ENCODE assay signal across 8 cellular contexts in genomic region chr15:40038654-40039543, GRCh38. TPM values are rescaled to one million over a fixed set of nuclear protein-coding genes. Genes with fewer than 3 reads are reported as not detected.
DNase-seq lines count a peak whose midpoint lies in the region; ATAC-seq and TF ChIP-seq lines count a peak whose summit lies in the region.

TSS of gene SRP14 (minus strand) at chr15:40039181. CDS start at chr15:40039116, 65 bp downstream.

- intact Hi-C loops in CD14-positive monocyte (cut with micrococcal nuclease) = loop anchor here in 1 of 2 donors (2.0 kb wide), 1 partner anchor 122 kb away; the partner anchor contains the start of gene BUB1B
- intact Hi-C loops in dendritic cell treated with granulocyte-macrophage colony-stimulating factor and Interleukin-4, amounts not matched to agents 40 ng/mL and 50 ng/mL, for 4 days (cut with micrococcal nuclease) = loop anchor here (10.0 kb wide), 1 partner anchor 254 kb away; the partner anchor contains the start of gene FSIP1

- H3K27ac Mint-ChIP-seq in CD14-positive monocyte = peak within 1 kb of the TSS; percentile 94 to 98 (median 97)
- H3K27ac Mint-ChIP-seq in dendritic cell treated with granulocyte-macrophage colony-stimulating factor and Interleukin-4, amounts not matched to agents 40 ng/mL and 50 ng/mL, for 4 days = peak within 1 kb of the TSS; percentile 99

- peak; percentile 87 for DNase-seq in CD14-positive monocyte (ENCODE audit: low spot score)
- peak; percentile 74 for DNase-seq in NCI-H748 treated with DMSO at 0.1 percent for 48 hours (lab: John Stamatoyannopoulos, UW)
- DNase-seq in activated CD4-positive, alpha-beta T cell treated with anti-CD3 and anti-CD28 coated beads, Interleukin-2, amount 50 U/mL, for 24 hours (ENCODE audit: low read depth in 1 of 2, low spot score in 1 of 2) = peak; percentile 87 to 92
- DNase-seq in left lobe of liver (ENCODE audit: low spot score) = peak; percentile 94
- peak; percentile 95 for DNase-seq in stimulated activated CD4-positive, alpha-beta T cell treated with anti-CD3 and anti-CD28 coated beads, Interleukin-2, amount 100 ng/mL, for 24 hours

- H3K4me3 Mint-ChIP-seq in CD14-positive monocyte = peak within 1 kb of the TSS; percentile 96 to 98
- H3K4me3 Mint-ChIP-seq in dendritic cell treated with granulocyte-macrophage colony-stimulating factor and Interleukin-4, amounts not matched to agents 40 ng/mL and 50 ng/mL, for 4 days = peak within 1 kb of the TSS; percentile 97

- no peaks in the 10 kb centered on the region for H3K9me3 Mint-ChIP-seq in CD14-positive monocyte
- no peaks in the 10 kb centered on the region for H3K9me3 Mint-ChIP-seq in dendritic cell treated with granulocyte-macrophage colony-stimulating factor and Interleukin-4, amounts not matched to agents 40 ng/mL and 50 ng/mL, for 4 days

- no peak for TF ChIP-seq CTCF in CD14-positive monocyte (IDR thresholded peaks at IDR 0.05)

- peaks cover 28 to 31% of the 10 kb centered on the region in 2 donors for H3K36me3 Mint-ChIP-seq in CD14-positive monocyte
- H3K36me3 Mint-ChIP-seq in dendritic cell treated with granulocyte-macrophage colony-stimulating factor and Interleukin-4, amounts not matched to agents 40 ng/mL and 50 ng/mL, for 4 days (ENCODE audit: low read depth) = peaks cover 61% of the 10 kb centered on the region

- ATAC-seq in GM19397 (IDR thresholded peaks at IDR 0.05; ENCODE audit: unreplicated experiment) = peak; percentile 95
- peak; percentile 83 for ATAC-seq in HG03565 (IDR thresholded peaks at IDR 0.05; ENCODE audit: unreplicated experiment)
- ATAC-seq in left lobe of liver = peak; percentile 89

- peaks cover 23% of the 10 kb centered on the region for H3K4me1 Mint-ChIP-seq in CD14-positive monocyte
- peaks cover 30% of the 10 kb centered on the region for H3K4me1 Mint-ChIP-seq in dendritic cell treated with granulocyte-macrophage colony-stimulating factor and Interleukin-4, amounts not matched to agents 40 ng/mL and 50 ng/mL, for 4 days (ENCODE audit: low read depth)

- H3K27me3 Mint-ChIP-seq in CD14-positive monocyte (ENCODE audit: low read depth in 3 of 3) = peaks cover 0 to 2% (median 0%) of the 10 kb centered on the region in 3 donors
- no peaks in the 10 kb centered on the region for H3K27me3 Mint-ChIP-seq in dendritic cell treated with granulocyte-macrophage colony-stimulating factor and Interleukin-4, amounts not matched to agents 40 ng/mL and 50 ng/mL, for 4 days

RNA-seq across cellular contexts. Expression of gene SRP14, which starts in this region (rescaled TPM):
- polyA plus RNA-seq in CD14-positive monocyte = 100 to 1,000 TPM; 525 to 548 TPM
- 56.8 TPM for total RNA-seq in left lobe of liver

Comparison
In these comparisons a context has a peak if more than half of its experiments do, and no peak if none do; other contexts are left out.
1. Peak in every context shown above with its lines: DNase-seq and ATAC-seq.